25 cellular contexts compared by ENCODE assay signal in the genomic region with DNA sequence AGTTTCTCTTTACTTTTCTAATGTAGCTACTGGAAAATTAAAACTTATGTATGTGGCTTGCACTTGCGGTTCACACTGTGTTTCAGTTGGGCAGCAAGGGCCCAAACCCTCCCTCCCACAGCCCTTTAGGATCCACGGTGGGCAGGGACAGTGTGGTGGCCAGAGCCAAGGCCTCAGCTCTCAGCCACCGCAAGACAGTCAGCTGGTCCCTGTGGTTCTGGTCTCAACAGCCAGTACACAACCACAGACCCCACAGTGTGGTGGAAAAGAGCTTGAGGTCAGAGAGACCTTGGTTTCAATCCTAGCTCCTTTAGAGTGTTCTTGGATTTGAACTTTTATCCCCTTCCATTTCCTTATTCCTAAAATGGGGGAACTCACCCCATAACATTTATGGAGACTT.
"Had no signal": no experiment of that assay in that cellular context is flagged by ENCODE, and none has a peak within 500 bp of the region (broad histone marks: within the 10 kb centered on the region; RNA-seq: fewer than 3 reads in every experiment).

No MANE protein-coding gene starts in this region.

- H3K27ac ChIP-seq: esophagus muscularis mucosa, foreskin keratinocyte, gastroesophageal sphincter, heart left ventricle, hepatocyte, parathyroid adenoma, right lobe of liver, stomach, thyroid gland, vagina had no signal

- H3K9me3 ChIP-seq: esophagus muscularis mucosa, gastroesophageal sphincter, heart left ventricle, right lobe of liver, stomach, thyroid gland, vagina had no signal

- H3K27me3 ChIP-seq: heart left ventricle, right lobe of liver, thyroid gland, vagina had no signal

- DNase-seq: effector CD8-positive, alpha-beta T cell; foreskin keratinocyte; heart left ventricle; kidney; naive B cell; stimulated activated CD4-positive, alpha-beta T cell treated with anti-CD3 and anti-CD28 coated beads, Interleukin-2, amount 100 ng/mL, for 24 hours; stimulated activated CD4-positive, alpha-beta T cell treated with anti-CD3 and anti-CD28 coated beads, Interleukin-4, amount 100 ng/mL, for 24 hours; stimulated activated naive CD4-positive, alpha-beta T cell treated with Interleukin-2 at 50 U/mL for 16 hours; stomach; thyroid gland; trophoblast cell had no signal

- H3K4me2 ChIP-seq: hepatocyte had no signal

- H2AFZ ChIP-seq: hepatocyte, parathyroid adenoma had no signal

- H3K4me3 Mint-ChIP-seq: dendritic cell treated with granulocyte-macrophage colony-stimulating factor and Interleukin-4, amounts not matched to agents 40 ng/mL and 50 ng/mL, for 4 days; memory B cell; naive B cell; natural killer cell treated with Interleukin-12 subunit alpha and Interleukin-12 subunit beta and Interleukin-15 and Interleukin-18, amount 100 ng/mL, for 72 hours; neural crest cell; stimulated activated effector memory CD8-positive, alpha-beta T cell treated with anti-CD3 and anti-CD28 coated beads, Interleukin-12 subunit alpha, Interleukin-12 subunit beta, amount 100 ng/mL, for 72 hours had no signal

- H3K4me1 ChIP-seq: foreskin keratinocyte, parathyroid adenoma had no signal

- H3K4me1 Mint-ChIP-seq: stimulated activated effector memory CD8-positive, alpha-beta T cell treated with anti-CD3 and anti-CD28 coated beads, Interleukin-12 subunit alpha, Interleukin-12 subunit beta, amount 100 ng/mL, for 72 hours had no signal

- H3K9me3 Mint-ChIP-seq: dendritic cell treated with granulocyte-macrophage colony-stimulating factor and Interleukin-4, amounts not matched to agents 40 ng/mL and 50 ng/mL, for 4 days; memory B cell; naive B cell; natural killer cell treated with Interleukin-12 subunit alpha and Interleukin-12 subunit beta and Interleukin-15 and Interleukin-18, amount 100 ng/mL, for 72 hours; neural crest cell; stimulated activated effector memory CD8-positive, alpha-beta T cell treated with anti-CD3 and anti-CD28 coated beads, Interleukin-12 subunit alpha, Interleukin-12 subunit beta, amount 100 ng/mL, for 72 hours had no signal

- H3K4me3 ChIP-seq: esophagus muscularis mucosa, gastroesophageal sphincter, heart left ventricle, hepatocyte, lung, right lobe of liver, stomach, thyroid gland, vagina had no signal

- ATAC-seq: foreskin keratinocyte; gastroesophageal sphincter; heart left ventricle; left lobe of liver; natural killer cell treated with Interleukin-12 subunit alpha and Interleukin-12 subunit beta and Interleukin-15 and Interleukin-18, amount 100 ng/mL, for 72 hours; right lobe of liver; stimulated activated effector memory CD8-positive, alpha-beta T cell treated with anti-CD3 and anti-CD28 coated beads, Interleukin-12 subunit alpha, Interleukin-12 subunit beta, amount 100 ng/mL, for 72 hours had no signal

- H3K79me2 ChIP-seq: hepatocyte, parathyroid adenoma had no signal

- H3K27ac Mint-ChIP-seq: dendritic cell treated with granulocyte-macrophage colony-stimulating factor and Interleukin-4, amounts not matched to agents 40 ng/mL and 50 ng/mL, for 4 days; memory B cell; natural killer cell treated with Interleukin-12 subunit alpha and Interleukin-12 subunit beta and Interleukin-15 and Interleukin-18, amount 100 ng/mL, for 72 hours; progenitor cell of endocrine pancreas; stimulated activated effector memory CD8-positive, alpha-beta T cell treated with anti-CD3 and anti-CD28 coated beads, Interleukin-12 subunit alpha, Interleukin-12 subunit beta, amount 100 ng/mL, for 72 hours had no signal

- H3K36me3 Mint-ChIP-seq: memory B cell; naive B cell; natural killer cell treated with Interleukin-12 subunit alpha and Interleukin-12 subunit beta and Interleukin-15 and Interleukin-18, amount 100 ng/mL, for 72 hours; stimulated activated effector memory CD8-positive, alpha-beta T cell treated with anti-CD3 and anti-CD28 coated beads, Interleukin-12 subunit alpha, Interleukin-12 subunit beta, amount 100 ng/mL, for 72 hours had no signal

- H3K36me3 ChIP-seq: esophagus muscularis mucosa, gastroesophageal sphincter, heart left ventricle, right lobe of liver, stomach, thyroid gland, vagina had no signal

- H3K9ac ChIP-seq: parathyroid adenoma had no signal
